In genomic region chr15:100095896-100096600, GRCh38 we compare ENCODE assay signal across 20 cellular contexts.
DNase-seq lines count a peak whose midpoint lies in the region; ATAC-seq and TF ChIP-seq lines count a peak whose summit lies in the region.
"Had no signal": no experiment of that assay in that cellular context is flagged by ENCODE, and none has a peak within 500 bp of the region (broad histone marks: within the 10 kb centered on the region; RNA-seq: fewer than 3 reads in every experiment).

No MANE protein-coding gene starts in this region.

- no peaks in the 10 kb centered on the region for H4K20me1 ChIP-seq in hepatocyte (ENCODE audit: insufficient read depth, poor library complexity, severe bottlenecking)

- WGBS in lung, 2 donors = 91 to 92% methylated on average over 16 of the region's 16 CpGs
- WGBS in hepatocyte (ENCODE audit: low lambda C conversion rate, missing lambda C conversion rate) = 88% methylated on average over 16 of the region's 16 CpGs
- WGBS in prostate gland = 90% methylated on average over 16 of the region's 16 CpGs

- no peak overlapping the region for H3K4me3 ChIP-seq in coronary artery
- H3K4me3 ChIP-seq in lung = no peak overlapping the region
- H3K4me3 ChIP-seq in hepatocyte = no peak overlapping the region
- H3K4me3 ChIP-seq in prostate gland = no peak overlapping the region
- H3K4me3 ChIP-seq: A549, GM12878, GM23338 had no signal

- H3K27me3 ChIP-seq in lung (ENCODE audit: control insufficient read depth, insufficient read depth) (no peaks in the 10 kb centered on the region), hepatocyte (no peaks in the 10 kb centered on the region), prostate gland (replicated peaks; ENCODE audit: insufficient read depth) (no peaks in the 10 kb centered on the region)

- no peak overlapping the region for H2AFZ ChIP-seq in hepatocyte
- H2AFZ ChIP-seq: GM23338 had no signal

- ATAC-seq in lung (ENCODE audit: insufficient read depth, low FRiP score) = no peak
- no peak for ATAC-seq in GM21723 (IDR thresholded peaks at IDR 0.05; ENCODE audit: unreplicated experiment)
- no peak for ATAC-seq in HG02938 (IDR thresholded peaks at IDR 0.05; ENCODE audit: unreplicated experiment)
- ATAC-seq: A549, GM12878, GM23338, Panc1, Right ventricle myocardium inferior had no signal

- H3K4me2 ChIP-seq in hepatocyte = no peak overlapping the region
- H3K4me2 ChIP-seq: A549, GM23338 had no signal

- TF ChIP-seq CTCF in coronary artery (IDR thresholded peaks at IDR 0.05) (no peak), lung (IDR thresholded peaks at IDR 0.05; ENCODE audit: control extremely low read depth, extremely low read depth) (no peak), hepatocyte (IDR thresholded peaks at IDR 0.05; ENCODE audit: poor library complexity) (no peak), prostate gland (IDR thresholded peaks at IDR 0.05) (no peak)

- H3K79me2 ChIP-seq in hepatocyte = no peaks in the 10 kb centered on the region

- H3K4me1 ChIP-seq in lung (ENCODE audit: control insufficient read depth in 2 of 2, insufficient read depth in 2 of 2, low read length in 2 of 2) = no peaks in the 10 kb centered on the region
- H3K4me1 ChIP-seq in hepatocyte (ENCODE audit: insufficient read depth) = no peaks in the 10 kb centered on the region
- no peaks in the 10 kb centered on the region for H3K4me1 ChIP-seq in prostate gland (replicated peaks)
- H3K4me1 ChIP-seq: A549 had no signal

- H3K36me3 ChIP-seq in lung (ENCODE audit: control insufficient read depth in 2 of 2, insufficient read depth in 2 of 2, low read length in 2 of 2) = no peaks in the 10 kb centered on the region
- no peaks in the 10 kb centered on the region for H3K36me3 ChIP-seq in hepatocyte (replicated peaks; ENCODE audit: insufficient read depth, low read depth)
- H3K36me3 ChIP-seq in prostate gland = no peaks in the 10 kb centered on the region

- peak; percentile 54 for DNase-seq in Daoy (ENCODE audit: low read depth)
- peak; percentile 71 for DNase-seq in NCI-H226
- DNase-seq in coronary artery (ENCODE audit: low spot score) = peak; percentile 46
- peak; percentile 22 for DNase-seq in lung (ENCODE audit: low spot score)
- no peak for DNase-seq in hepatocyte (ENCODE audit: low spot score)
- no peak for DNase-seq in prostate gland (ENCODE audit: low spot score)
- DNase-seq: CD4-positive, alpha-beta memory T cell; DMS153; HCEC 1CT; NCI-H1694 treated with DMSO at 0.1 percent for 48 hours; NCI-H345; NCI-H524 treated with DMSO at 0.1 percent for 48 hours; SW 1271 had no signal

- intact Hi-C loops in prostate gland (cut with DNase I) = no loop called here

- H3K27ac ChIP-seq in coronary artery = no peak overlapping the region
- no peak overlapping the region for H3K27ac ChIP-seq in lung (ENCODE audit: low read depth in 1 of 2, low read length in 1 of 2)
- H3K27ac ChIP-seq in hepatocyte = no peak overlapping the region
- no peak overlapping the region for H3K27ac ChIP-seq in prostate gland
- H3K27ac ChIP-seq: A549 had no signal

- H3K9me2 ChIP-seq in hepatocyte (replicated peaks; ENCODE audit: insufficient read depth) = no peaks in the 10 kb centered on the region

- H3K9me3 ChIP-seq in lung (ENCODE audit: control insufficient read depth in 2 of 2, insufficient read depth in 1 of 2, low read length in 1 of 2) (peaks cover 0 to 6% of the 10 kb centered on the region in 2 donors), hepatocyte (ENCODE audit: low read depth) (no peaks in the 10 kb centered on the region), prostate gland (no peaks in the 10 kb centered on the region)
- H3K9me3 ChIP-seq: A549 had no signal

- TF ChIP-seq POLR2A in prostate gland (IDR thresholded peaks at IDR 0.05) = no peak

Comparison
In these comparisons a context has a peak if more than half of its experiments do, and no peak if none do; other contexts are left out.
1. DNase-seq: peak in Daoy (single experiment), NCI-H226 (single experiment), coronary artery (single experiment) and lung (single experiment); none in hepatocyte (single experiment) and prostate gland (single experiment).